In the genomic region with DNA sequence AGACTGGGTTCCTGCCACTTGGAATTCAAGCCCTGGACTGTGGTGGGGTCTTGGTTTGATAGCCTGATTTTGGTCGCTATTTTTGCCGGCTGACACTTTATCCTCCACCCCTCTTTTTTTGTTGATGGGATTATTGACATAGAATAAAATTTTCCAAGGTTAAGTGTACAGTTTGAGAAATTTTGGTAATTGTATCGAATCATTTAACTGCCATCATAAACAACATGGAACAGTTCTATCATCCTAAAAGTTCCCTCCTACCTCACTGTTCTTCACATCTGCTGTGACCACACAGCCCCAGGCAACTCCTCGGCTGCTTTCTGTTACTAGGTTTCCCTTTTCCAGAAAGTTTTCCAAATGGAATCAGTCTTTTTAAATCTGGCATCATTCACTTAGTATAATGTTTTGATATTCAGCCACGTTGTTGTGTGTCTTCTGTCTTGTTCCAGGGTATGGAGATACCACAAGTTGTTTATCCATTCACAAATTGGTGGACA, we compare ENCODE assay signal across 11 cellular contexts. TPM values are rescaled to one million over a fixed set of nuclear protein-coding genes. Genes with fewer than 3 reads are reported as not detected.
A peak's percentile ranks its signal among the peaks of the same experiment; 100 is the strongest.
DNase-seq lines count a peak whose midpoint lies in the region; ATAC-seq and TF ChIP-seq lines count a peak whose summit lies in the region.
"Had no signal": no experiment of that assay in that cellular context is flagged by ENCODE, and none has a peak within 500 bp of the region (broad histone marks: within the 10 kb centered on the region; RNA-seq: fewer than 3 reads in every experiment).

No MANE protein-coding gene starts in this region.

- H3K9me3 ChIP-seq in H9 (ENCODE audit: control insufficient read depth, low read depth, low read length) (no peaks in the 10 kb centered on the region), RWPE2 (ENCODE audit: severe bottlenecking) (no peaks in the 10 kb centered on the region), iPS-15b (ENCODE audit: control insufficient read depth, insufficient read depth, low read length) (no peaks in the 10 kb centered on the region)
- H3K9me3 ChIP-seq: mucosa of descending colon, right atrium auricular region had no signal

- peak overlapping the region; percentile 73 for H3K4me2 ChIP-seq in H9 (ENCODE audit: insufficient read depth, insufficient read length, low read length)

- no peak overlapping the region for H4K91ac ChIP-seq in H9 (ENCODE audit: insufficient read length, low read depth, low read length)

- no peak overlapping the region for H4K5ac ChIP-seq in H9 (ENCODE audit: insufficient read length, low read depth, low read length)

- H3T11ph ChIP-seq in H9 (ENCODE audit: low read length) = no peak overlapping the region

- no peaks in the 10 kb centered on the region for H3K23me2 ChIP-seq in H9 (ENCODE audit: insufficient read length, low read depth, low read length, poor library complexity, severe bottlenecking)

- H3K14ac ChIP-seq in H9 (ENCODE audit: insufficient read depth, low read length) = no peak overlapping the region

- no peak overlapping the region for H3K27ac Mint-ChIP-seq in H9
- no peak overlapping the region for H3K27ac Mint-ChIP-seq in T-cell
- H3K27ac Mint-ChIP-seq in activated T-cell treated with anti-CD3 and anti-CD28 coated beads, Interleukin-2, amount 50 U/mL, for 24 hours = no peak overlapping the region

- H2AFZ ChIP-seq in H9 (ENCODE audit: low read length) = no peak overlapping the region

- H2BK12ac ChIP-seq in H9 (ENCODE audit: insufficient read length, low read depth, low read length) = no peak overlapping the region

- H3K23ac ChIP-seq in H9 (ENCODE audit: insufficient read length, low read depth, low read length) = no peak overlapping the region

- no peaks in the 10 kb centered on the region for H3K27me3 ChIP-seq in H9 (ENCODE audit: insufficient read depth, low read length)
- no peaks in the 10 kb centered on the region for H3K27me3 ChIP-seq in RWPE2 (ENCODE audit: insufficient read depth, poor library complexity, severe bottlenecking)
- peaks cover 5% of the 10 kb centered on the region for H3K27me3 ChIP-seq in iPS-15b (ENCODE audit: control insufficient read depth, insufficient read depth, low read length)

- H3K18ac ChIP-seq in H9 (ENCODE audit: insufficient read length, low read depth, low read length) = no peak overlapping the region

- H3K36me3 ChIP-seq in RWPE2 (ENCODE audit: low read depth) (no peaks in the 10 kb centered on the region), iPS-15b (ENCODE audit: control insufficient read depth, insufficient read depth, low read length) (no peaks in the 10 kb centered on the region)
- H3K36me3 ChIP-seq: right atrium auricular region had no signal

- no peak overlapping the region for H2BK20ac ChIP-seq in H9 (ENCODE audit: low read depth, low read length, poor library complexity, severe bottlenecking)

- no peak overlapping the region for H3K4ac ChIP-seq in H9 (ENCODE audit: low read depth, low read length)

- H3K4me3 ChIP-seq in RWPE2 (ENCODE audit: severe bottlenecking) (no peak overlapping the region), iPS-15b (ENCODE audit: low read depth, low read length) (peak overlapping the region; percentile 83), skeletal muscle cell (ENCODE audit: low read depth, low read length) (peak overlapping the region; percentile 54)
- H3K4me3 ChIP-seq: mucosa of descending colon had no signal

- H3K4me1 ChIP-seq in H9 (ENCODE audit: insufficient read depth, low read length) (no peaks in the 10 kb centered on the region; the same call in 1 of the 2 replicates), RWPE2 (ENCODE audit: insufficient read depth, poor library complexity, severe bottlenecking) (no peaks in the 10 kb centered on the region), iPS-15b (ENCODE audit: control insufficient read depth, insufficient read depth, low read length) (no peaks in the 10 kb centered on the region)

- no peak overlapping the region for H3K56ac ChIP-seq in H9 (ENCODE audit: insufficient read length, low read depth, low read length)

- no peak overlapping the region for H4K8ac ChIP-seq in H9 (replicated peaks; ENCODE audit: insufficient read length, low read depth, low read length)

- peaks cover 12 to 16% of the 10 kb centered on the region in 2 experiments for H3K4me1 Mint-ChIP-seq in H9
- peaks cover 9 to 14% (median 10%) of the 10 kb centered on the region in 3 donors for H3K4me1 Mint-ChIP-seq in T-cell
- H3K4me1 Mint-ChIP-seq in activated T-cell treated with anti-CD3 and anti-CD28 coated beads, Interleukin-2, amount 50 U/mL, for 24 hours (ENCODE audit: low read depth) = peaks cover 10% of the 10 kb centered on the region

- H3K4me3 Mint-ChIP-seq in H9 (peak overlapping the region; percentile 89 to 94; a peak in 4 of 5 replicates), T-cell (no peak overlapping the region)
- H3K4me3 Mint-ChIP-seq in activated T-cell treated with anti-CD3 and anti-CD28 coated beads, Interleukin-2, amount 50 U/mL, for 24 hours = no peak overlapping the region

- POLR2A ChIA-PET in T-cell (lab: Charles Lee) = no interaction called here

- H4K20me1 ChIP-seq in H9 (ENCODE audit: control insufficient read depth, insufficient read depth, insufficient read length) = no peaks in the 10 kb centered on the region

- H3K79me1 ChIP-seq in H9 (ENCODE audit: insufficient read depth, low read depth, low read length, poor library complexity, severe bottlenecking) = no peaks in the 10 kb centered on the region

- H3K9me3 Mint-ChIP-seq in H9 (no peaks in the 10 kb centered on the region), T-cell (no peaks in the 10 kb centered on the region)
- H3K9me3 Mint-ChIP-seq in activated T-cell treated with anti-CD3 and anti-CD28 coated beads, Interleukin-2, amount 50 U/mL, for 24 hours = no peaks in the 10 kb centered on the region

- no peak overlapping the region for H2AK5ac ChIP-seq in H9 (ENCODE audit: insufficient read length, low read length)

- H2BK120ac ChIP-seq in H9 (ENCODE audit: low read depth, low read length, poor library complexity, severe bottlenecking) = no peak overlapping the region

- peaks cover 1% of the 10 kb centered on the region; the same call in 1 of the 2 replicates for H3K27me3 Mint-ChIP-seq in H9 (ENCODE audit: low read depth)
- H3K27me3 Mint-ChIP-seq in T-cell = peaks cover 59 to 62% of the 10 kb centered on the region in 2 donors
- H3K27me3 Mint-ChIP-seq in activated T-cell treated with anti-CD3 and anti-CD28 coated beads, Interleukin-2, amount 50 U/mL, for 24 hours = peaks cover 86% of the 10 kb centered on the region

- WGBS in H9 (ENCODE audit: extremely low coverage, insufficient read length, low lambda C conversion rate) = no CpG with 5 or more reads among the region's 5 CpGs

- no peak for TF ChIP-seq CTCF in H9 (conservative IDR thresholded peaks at IDR 0.05)
- peak; percentile 55 for TF ChIP-seq CTCF in RWPE2 (IDR thresholded peaks at IDR 0.05; ENCODE audit: poor library complexity, severe bottlenecking)

- no peak overlapping the region for H3K27ac ChIP-seq in H9 (ENCODE audit: insufficient read length, low read depth, low read length)
- H3K27ac ChIP-seq in RWPE2 (ENCODE audit: poor library complexity, severe bottlenecking) = no peak overlapping the region
- H3K27ac ChIP-seq: right atrium auricular region had no signal

- no peaks in the 10 kb centered on the region for H3K79me2 ChIP-seq in H9 (ENCODE audit: insufficient read depth, low read length)

- no peaks in the 10 kb centered on the region; a peak in 1 of 7 replicates for H3K36me3 Mint-ChIP-seq in H9 (ENCODE audit: insufficient read depth in 1 of 3, low read depth in 3 of 3)
- no peaks in the 10 kb centered on the region for H3K36me3 Mint-ChIP-seq in T-cell
- H3K36me3 Mint-ChIP-seq in activated T-cell treated with anti-CD3 and anti-CD28 coated beads, Interleukin-2, amount 50 U/mL, for 24 hours (ENCODE audit: low read depth) = no peaks in the 10 kb centered on the region

- no peak for ATAC-seq in RWPE2 (ENCODE audit: low read depth)
- no peak for ATAC-seq in T-cell (replicated peaks in 1 of 4)

- H2BK5ac ChIP-seq in H9 (ENCODE audit: insufficient read length, low read length) = no peak overlapping the region

- no peak overlapping the region for H2BK15ac ChIP-seq in H9 (ENCODE audit: low read depth, low read length)

- DNase-seq in H9 (no peak), RWPE2 (ENCODE audit: low spot score) (no peak), skeletal muscle cell (ENCODE audit: low read depth) (no peak), NCI-H1436 (lab: John Stamatoyannopoulos, UW) (no peak), T-cell (no peak)
- no peak for DNase-seq in activated T-cell treated with anti-CD3 and anti-CD28 coated beads, Interleukin-2, amount 50 U/mL, for 24 hours
- DNase-seq: amniotic stem cell; mucosa of descending colon; stimulated activated naive CD4-positive, alpha-beta T cell treated with Interleukin-2 at 50 U/mL for 16 hours had no signal

- CTCF ChIA-PET in T-cell (lab: Charles Lee) = no interaction called here

- H3K9ac ChIP-seq in H9 (ENCODE audit: extremely low read depth, insufficient read length, low read length) (no peak overlapping the region), iPS-15b (ENCODE audit: low read depth, low read length) (peak overlapping the region; percentile 16)

RNA-seq across cellular contexts. Expression of gene STEAP1B, which starts 50.6 kb away (rescaled TPM):
- total RNA-seq in H9 (2021) (3.2 and 4.0 TPM in 2 replicates), T-cell (under 1 TPM in 4 of 5 donors, not detected in 1; 0.28 to 0.44 (median 0.31) TPM)

Comparison
In these comparisons a context has a peak if more than half of its experiments do, and no peak if none do; other contexts are left out.
1. H3K4me3 Mint-ChIP-seq: peak in H9 (2 of 2); none in T-cell (0 of 3) and activated T-cell treated with anti-CD3 and anti-CD28 coated beads, Interleukin-2, amount 50 U/mL, for 24 hours (single experiment).